1 cellular context compared by ENCODE assay signal in the genomic region with DNA sequence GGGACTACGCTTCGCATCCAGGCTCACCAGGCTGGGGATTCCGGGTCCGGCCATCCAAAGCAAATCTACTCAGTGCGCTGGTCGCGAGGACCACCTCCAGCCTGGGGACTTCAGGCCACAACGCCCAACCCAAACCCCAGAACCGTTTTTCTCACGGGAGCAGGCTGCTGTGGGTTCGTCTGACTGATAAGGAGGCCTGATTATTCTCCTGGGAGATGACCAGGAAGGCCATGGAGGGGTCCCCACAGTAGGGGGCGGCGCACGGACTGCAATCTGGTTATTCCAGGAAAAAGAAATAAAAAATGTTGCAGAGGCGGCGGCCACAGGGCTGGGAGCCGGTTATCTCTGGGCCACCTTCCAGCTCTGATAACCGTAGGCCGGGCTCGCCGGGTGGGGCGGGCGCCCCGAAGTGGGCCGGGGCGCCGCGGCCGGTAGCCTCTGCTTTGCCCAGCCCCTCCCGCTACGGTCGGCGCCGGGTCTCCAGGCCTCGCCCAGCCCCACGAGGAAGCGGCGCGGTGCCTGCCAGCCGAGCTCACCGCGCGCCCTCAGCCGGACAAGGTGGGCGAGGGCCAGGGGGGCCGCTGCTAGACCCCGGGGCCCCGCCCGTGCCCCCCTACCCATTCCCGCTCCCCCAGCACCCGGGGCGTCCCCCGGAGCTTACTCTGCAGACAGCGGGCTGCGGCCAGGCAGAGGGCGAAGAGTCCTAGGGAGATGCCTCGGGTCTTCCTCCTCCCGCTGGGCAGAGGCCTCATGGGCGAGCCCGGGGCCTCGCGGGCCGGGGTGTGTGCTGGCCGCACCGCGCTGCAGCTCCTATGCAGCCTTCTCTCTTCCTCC.
TF ChIP-seq lines count a peak whose summit lies in the region.

No MANE protein-coding gene starts in this region.

TF ChIP-seq in K562, 482 proteins besides CTCF, POLR2A, EP300 and RAD21 (continued from another document):
- TF ChIP-seq FIP1L1 (IDR thresholded peaks at IDR 0.05; ENCODE audit: low read depth, low read length, poor library complexity, severe bottlenecking) (no peak), NCOR1 (IDR thresholded peaks at IDR 0.05) (peak; percentile 49; the same call in 1 of the 2 replicates), ZNF707 (CRISPR knock-in tag; conservative IDR thresholded peaks at IDR 0.05) (no peak), ZBTB7A (IDR thresholded peaks at IDR 0.05; ENCODE audit: borderline replicate concordance, control insufficient read depth, low read depth, low read length) (0 out of 2 replicates have a peak, but pooled peaks have one; percentile 21), LEF1 (IDR thresholded peaks at IDR 0.05) (no peak), EWSR1 (IDR thresholded peaks at IDR 0.05; ENCODE audit: borderline replicate concordance, low read depth, partially characterized antibody) (no peak), SMAD4 (CRISPR knock-in tag; conservative IDR thresholded peaks at IDR 0.05) (peak; percentile 73), TEAD4 (IDR thresholded peaks at IDR 0.05; ENCODE audit: low read length) (peak; percentile 45; the same call in 1 of the 2 replicates), TEAD4 (CRISPR knock-in tag; IDR thresholded peaks at IDR 0.05; ENCODE audit: borderline replicate concordance) (no peak), MEIS2 (IDR thresholded peaks at IDR 0.05; ENCODE audit: partially characterized antibody) (no peak), NELFE (IDR thresholded peaks at IDR 0.05; ENCODE audit: insufficient read depth, insufficient read length) (no peak), SMARCE1 (IDR thresholded peaks at IDR 0.05) (0 out of 2 replicates have a peak, but pooled peaks have one; percentile 25), SNIP1 (IDR thresholded peaks at IDR 0.05; ENCODE audit: low read depth) (no peak), SNAPC5 (CRISPR knock-in tag; IDR thresholded peaks at IDR 0.05) (no peak), TCF3 (CRISPR knock-in tag; IDR thresholded peaks at IDR 0.05) (peak; percentile 60), FUS (optimal IDR thresholded peaks at IDR 0.05; ENCODE audit: low read depth, low read length) (no peak), ARID1B (IDR thresholded peaks at IDR 0.05) (peak; percentile 62)
- TF ChIP-seq, protein P1, sequence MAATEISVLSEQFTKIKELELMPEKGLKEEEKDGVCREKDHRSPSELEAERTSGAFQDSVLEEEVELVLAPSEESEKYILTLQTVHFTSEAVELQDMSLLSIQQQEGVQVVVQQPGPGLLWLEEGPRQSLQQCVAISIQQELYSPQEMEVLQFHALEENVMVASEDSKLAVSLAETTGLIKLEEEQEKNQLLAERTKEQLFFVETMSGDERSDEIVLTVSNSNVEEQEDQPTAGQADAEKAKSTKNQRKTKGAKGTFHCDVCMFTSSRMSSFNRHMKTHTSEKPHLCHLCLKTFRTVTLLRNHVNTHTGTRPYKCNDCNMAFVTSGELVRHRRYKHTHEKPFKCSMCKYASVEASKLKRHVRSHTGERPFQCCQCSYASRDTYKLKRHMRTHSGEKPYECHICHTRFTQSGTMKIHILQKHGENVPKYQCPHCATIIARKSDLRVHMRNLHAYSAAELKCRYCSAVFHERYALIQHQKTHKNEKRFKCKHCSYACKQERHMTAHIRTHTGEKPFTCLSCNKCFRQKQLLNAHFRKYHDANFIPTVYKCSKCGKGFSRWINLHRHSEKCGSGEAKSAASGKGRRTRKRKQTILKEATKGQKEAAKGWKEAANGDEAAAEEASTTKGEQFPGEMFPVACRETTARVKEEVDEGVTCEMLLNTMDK (IDR thresholded peaks at IDR 0.05; ENCODE audit: borderline replicate concordance, insufficient read depth, low read depth, low read length, poor library complexity, severe bottlenecking) = peak; percentile 0
- TF ChIP-seq, protein P2, sequence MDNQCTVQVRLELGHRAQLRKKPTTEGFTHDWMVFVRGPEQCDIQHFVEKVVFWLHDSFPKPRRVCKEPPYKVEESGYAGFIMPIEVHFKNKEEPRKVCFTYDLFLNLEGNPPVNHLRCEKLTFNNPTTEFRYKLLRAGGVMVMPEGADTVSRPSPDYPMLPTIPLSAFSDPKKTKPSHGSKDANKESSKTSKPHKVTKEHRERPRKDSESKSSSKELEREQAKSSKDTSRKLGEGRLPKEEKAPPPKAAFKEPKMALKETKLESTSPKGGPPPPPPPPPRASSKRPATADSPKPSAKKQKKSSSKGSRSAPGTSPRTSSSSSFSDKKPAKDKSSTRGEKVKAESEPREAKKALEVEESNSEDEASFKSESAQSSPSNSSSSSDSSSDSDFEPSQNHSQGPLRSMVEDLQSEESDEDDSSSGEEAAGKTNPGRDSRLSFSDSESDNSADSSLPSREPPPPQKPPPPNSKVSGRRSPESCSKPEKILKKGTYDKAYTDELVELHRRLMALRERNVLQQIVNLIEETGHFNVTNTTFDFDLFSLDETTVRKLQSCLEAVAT (IDR thresholded peaks at IDR 0.05) = no peak
- TF ChIP-seq, protein P3, sequence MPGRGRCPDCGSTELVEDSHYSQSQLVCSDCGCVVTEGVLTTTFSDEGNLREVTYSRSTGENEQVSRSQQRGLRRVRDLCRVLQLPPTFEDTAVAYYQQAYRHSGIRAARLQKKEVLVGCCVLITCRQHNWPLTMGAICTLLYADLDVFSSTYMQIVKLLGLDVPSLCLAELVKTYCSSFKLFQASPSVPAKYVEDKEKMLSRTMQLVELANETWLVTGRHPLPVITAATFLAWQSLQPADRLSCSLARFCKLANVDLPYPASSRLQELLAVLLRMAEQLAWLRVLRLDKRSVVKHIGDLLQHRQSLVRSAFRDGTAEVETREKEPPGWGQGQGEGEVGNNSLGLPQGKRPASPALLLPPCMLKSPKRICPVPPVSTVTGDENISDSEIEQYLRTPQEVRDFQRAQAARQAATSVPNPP (IDR thresholded peaks at IDR 0.05; ENCODE audit: borderline replicate concordance, insufficient read depth, insufficient read length) = no peak
- TF ChIP-seq, protein P4, sequence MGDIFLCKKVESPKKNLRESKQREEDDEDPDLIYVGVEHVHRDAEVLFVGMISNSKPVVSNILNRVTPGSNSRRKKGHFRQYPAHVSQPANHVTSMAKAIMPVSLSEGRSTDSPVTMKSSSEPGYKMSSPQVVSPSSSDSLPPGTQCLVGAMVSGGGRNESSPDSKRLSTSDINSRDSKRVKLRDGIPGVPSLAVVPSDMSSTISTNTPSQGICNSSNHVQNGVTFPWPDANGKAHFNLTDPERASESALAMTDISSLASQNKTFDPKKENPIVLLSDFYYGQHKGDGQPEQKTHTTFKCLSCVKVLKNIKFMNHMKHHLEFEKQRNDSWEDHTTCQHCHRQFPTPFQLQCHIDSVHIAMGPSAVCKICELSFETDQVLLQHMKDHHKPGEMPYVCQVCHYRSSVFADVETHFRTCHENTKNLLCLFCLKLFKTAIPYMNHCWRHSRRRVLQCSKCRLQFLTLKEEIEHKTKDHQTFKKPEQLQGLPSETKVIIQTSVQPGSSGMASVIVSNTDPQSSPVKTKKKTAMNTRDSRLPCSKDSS (IDR thresholded peaks at IDR 0.05; ENCODE audit: low read depth, partially characterized antibody) = no peak
- TF ChIP-seq, protein P5, sequence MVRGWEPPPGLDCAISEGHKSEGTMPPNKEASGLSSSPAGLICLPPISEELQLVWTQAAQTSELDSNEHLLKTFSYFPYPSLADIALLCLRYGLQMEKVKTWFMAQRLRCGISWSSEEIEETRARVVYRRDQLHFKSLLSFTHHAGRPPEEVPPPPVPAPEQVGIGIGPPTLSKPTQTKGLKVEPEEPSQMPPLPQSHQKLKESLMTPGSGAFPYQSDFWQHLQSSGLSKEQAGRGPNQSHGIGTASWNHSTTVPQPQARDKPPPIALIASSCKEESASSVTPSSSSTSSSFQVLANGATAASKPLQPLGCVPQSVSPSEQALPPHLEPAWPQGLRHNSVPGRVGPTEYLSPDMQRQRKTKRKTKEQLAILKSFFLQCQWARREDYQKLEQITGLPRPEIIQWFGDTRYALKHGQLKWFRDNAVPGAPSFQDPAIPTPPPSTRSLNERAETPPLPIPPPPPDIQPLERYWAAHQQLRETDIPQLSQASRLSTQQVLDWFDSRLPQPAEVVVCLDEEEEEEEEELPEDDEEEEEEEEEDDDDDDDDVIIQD (CRISPR knock-in tag; IDR thresholded peaks at IDR 0.05) = no peak
- TF ChIP-seq, protein P6, sequence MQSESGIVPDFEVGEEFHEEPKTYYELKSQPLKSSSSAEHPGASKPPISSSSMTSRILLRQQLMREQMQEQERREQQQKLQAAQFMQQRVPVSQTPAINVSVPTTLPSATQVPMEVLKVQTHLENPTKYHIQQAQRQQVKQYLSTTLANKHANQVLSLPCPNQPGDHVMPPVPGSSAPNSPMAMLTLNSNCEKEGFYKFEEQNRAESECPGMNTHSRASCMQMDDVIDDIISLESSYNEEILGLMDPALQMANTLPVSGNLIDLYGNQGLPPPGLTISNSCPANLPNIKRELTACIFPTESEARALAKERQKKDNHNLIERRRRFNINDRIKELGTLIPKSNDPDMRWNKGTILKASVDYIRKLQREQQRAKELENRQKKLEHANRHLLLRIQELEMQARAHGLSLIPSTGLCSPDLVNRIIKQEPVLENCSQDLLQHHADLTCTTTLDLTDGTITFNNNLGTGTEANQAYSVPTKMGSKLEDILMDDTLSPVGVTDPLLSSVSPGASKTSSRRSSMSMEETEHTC (IDR thresholded peaks at IDR 0.05) = no peak
- TF ChIP-seq, protein P7, sequence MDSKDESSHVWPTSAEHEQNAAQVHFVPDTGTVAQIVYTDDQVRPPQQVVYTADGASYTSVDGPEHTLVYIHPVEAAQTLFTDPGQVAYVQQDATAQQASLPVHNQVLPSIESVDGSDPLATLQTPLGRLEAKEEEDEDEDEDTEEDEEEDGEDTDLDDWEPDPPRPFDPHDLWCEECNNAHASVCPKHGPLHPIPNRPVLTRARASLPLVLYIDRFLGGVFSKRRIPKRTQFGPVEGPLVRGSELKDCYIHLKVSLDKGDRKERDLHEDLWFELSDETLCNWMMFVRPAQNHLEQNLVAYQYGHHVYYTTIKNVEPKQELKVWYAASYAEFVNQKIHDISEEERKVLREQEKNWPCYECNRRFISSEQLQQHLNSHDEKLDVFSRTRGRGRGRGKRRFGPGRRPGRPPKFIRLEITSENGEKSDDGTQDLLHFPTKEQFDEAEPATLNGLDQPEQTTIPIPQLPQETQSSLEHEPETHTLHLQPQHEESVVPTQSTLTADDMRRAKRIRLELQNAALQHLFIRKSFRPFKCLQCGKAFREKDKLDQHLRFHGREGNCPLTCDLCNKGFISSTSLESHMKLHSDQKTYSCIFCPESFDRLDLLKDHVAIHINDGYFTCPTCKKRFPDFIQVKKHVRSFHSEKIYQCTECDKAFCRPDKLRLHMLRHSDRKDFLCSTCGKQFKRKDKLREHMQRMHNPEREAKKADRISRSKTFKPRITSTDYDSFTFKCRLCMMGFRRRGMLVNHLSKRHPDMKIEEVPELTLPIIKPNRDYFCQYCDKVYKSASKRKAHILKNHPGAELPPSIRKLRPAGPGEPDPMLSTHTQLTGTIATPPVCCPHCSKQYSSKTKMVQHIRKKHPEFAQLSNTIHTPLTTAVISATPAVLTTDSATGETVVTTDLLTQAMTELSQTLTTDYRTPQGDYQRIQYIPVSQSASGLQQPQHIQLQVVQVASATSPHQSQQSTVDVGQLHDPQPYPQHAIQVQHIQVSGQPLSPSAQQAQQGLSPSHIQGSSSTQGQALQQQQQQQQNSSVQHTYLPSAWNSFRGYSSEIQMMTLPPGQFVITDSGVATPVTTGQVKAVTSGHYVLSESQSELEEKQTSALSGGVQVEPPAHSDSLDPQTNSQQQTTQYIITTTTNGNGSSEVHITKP (IDR thresholded peaks at IDR 0.05; ENCODE audit: partially characterized antibody) = no peak
- TF ChIP-seq, protein P8, sequence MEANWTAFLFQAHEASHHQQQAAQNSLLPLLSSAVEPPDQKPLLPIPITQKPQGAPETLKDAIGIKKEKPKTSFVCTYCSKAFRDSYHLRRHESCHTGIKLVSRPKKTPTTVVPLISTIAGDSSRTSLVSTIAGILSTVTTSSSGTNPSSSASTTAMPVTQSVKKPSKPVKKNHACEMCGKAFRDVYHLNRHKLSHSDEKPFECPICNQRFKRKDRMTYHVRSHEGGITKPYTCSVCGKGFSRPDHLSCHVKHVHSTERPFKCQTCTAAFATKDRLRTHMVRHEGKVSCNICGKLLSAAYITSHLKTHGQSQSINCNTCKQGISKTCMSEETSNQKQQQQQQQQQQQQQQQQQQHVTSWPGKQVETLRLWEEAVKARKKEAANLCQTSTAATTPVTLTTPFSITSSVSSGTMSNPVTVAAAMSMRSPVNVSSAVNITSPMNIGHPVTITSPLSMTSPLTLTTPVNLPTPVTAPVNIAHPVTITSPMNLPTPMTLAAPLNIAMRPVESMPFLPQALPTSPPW (CRISPR knock-in tag; IDR thresholded peaks at IDR 0.05) = peak; percentile 68
